2 cellular contexts compared by ENCODE assay signal in the genomic region with DNA sequence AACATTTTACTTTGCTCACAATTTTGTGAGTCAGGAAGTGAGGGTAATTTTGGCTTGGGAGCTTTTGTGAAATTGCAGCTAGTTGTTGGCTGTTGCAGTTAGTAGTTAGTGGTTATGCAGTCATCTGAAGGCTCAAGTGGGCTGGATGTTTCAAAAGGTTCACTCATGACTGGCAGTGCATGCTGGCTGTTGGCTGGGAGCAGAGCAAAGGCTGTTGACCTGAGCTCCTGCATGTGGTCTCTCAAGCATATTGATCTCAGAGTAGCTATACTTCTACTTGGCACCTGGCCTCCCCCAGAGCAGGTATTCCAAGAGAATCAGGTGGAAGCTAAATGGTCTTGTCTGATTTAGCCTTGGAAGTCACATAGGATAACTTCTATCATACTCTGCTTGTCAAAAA.
TF ChIP-seq lines count a peak whose summit lies in the region.

No MANE protein-coding gene starts in this region.

TF ChIP-seq in HepG2, 621 proteins besides CTCF, POLR2A, EP300 and RAD21 (continued from another document):
- TF ChIP-seq, protein P1, sequence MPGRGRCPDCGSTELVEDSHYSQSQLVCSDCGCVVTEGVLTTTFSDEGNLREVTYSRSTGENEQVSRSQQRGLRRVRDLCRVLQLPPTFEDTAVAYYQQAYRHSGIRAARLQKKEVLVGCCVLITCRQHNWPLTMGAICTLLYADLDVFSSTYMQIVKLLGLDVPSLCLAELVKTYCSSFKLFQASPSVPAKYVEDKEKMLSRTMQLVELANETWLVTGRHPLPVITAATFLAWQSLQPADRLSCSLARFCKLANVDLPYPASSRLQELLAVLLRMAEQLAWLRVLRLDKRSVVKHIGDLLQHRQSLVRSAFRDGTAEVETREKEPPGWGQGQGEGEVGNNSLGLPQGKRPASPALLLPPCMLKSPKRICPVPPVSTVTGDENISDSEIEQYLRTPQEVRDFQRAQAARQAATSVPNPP (CRISPR knock-in tag; IDR thresholded peaks at IDR 0.05), result no peak

TF ChIP-seq in GM23338, 12 proteins besides CTCF, POLR2A, EP300 and RAD21 (continued from another document):
- TF ChIP-seq, protein P2, sequence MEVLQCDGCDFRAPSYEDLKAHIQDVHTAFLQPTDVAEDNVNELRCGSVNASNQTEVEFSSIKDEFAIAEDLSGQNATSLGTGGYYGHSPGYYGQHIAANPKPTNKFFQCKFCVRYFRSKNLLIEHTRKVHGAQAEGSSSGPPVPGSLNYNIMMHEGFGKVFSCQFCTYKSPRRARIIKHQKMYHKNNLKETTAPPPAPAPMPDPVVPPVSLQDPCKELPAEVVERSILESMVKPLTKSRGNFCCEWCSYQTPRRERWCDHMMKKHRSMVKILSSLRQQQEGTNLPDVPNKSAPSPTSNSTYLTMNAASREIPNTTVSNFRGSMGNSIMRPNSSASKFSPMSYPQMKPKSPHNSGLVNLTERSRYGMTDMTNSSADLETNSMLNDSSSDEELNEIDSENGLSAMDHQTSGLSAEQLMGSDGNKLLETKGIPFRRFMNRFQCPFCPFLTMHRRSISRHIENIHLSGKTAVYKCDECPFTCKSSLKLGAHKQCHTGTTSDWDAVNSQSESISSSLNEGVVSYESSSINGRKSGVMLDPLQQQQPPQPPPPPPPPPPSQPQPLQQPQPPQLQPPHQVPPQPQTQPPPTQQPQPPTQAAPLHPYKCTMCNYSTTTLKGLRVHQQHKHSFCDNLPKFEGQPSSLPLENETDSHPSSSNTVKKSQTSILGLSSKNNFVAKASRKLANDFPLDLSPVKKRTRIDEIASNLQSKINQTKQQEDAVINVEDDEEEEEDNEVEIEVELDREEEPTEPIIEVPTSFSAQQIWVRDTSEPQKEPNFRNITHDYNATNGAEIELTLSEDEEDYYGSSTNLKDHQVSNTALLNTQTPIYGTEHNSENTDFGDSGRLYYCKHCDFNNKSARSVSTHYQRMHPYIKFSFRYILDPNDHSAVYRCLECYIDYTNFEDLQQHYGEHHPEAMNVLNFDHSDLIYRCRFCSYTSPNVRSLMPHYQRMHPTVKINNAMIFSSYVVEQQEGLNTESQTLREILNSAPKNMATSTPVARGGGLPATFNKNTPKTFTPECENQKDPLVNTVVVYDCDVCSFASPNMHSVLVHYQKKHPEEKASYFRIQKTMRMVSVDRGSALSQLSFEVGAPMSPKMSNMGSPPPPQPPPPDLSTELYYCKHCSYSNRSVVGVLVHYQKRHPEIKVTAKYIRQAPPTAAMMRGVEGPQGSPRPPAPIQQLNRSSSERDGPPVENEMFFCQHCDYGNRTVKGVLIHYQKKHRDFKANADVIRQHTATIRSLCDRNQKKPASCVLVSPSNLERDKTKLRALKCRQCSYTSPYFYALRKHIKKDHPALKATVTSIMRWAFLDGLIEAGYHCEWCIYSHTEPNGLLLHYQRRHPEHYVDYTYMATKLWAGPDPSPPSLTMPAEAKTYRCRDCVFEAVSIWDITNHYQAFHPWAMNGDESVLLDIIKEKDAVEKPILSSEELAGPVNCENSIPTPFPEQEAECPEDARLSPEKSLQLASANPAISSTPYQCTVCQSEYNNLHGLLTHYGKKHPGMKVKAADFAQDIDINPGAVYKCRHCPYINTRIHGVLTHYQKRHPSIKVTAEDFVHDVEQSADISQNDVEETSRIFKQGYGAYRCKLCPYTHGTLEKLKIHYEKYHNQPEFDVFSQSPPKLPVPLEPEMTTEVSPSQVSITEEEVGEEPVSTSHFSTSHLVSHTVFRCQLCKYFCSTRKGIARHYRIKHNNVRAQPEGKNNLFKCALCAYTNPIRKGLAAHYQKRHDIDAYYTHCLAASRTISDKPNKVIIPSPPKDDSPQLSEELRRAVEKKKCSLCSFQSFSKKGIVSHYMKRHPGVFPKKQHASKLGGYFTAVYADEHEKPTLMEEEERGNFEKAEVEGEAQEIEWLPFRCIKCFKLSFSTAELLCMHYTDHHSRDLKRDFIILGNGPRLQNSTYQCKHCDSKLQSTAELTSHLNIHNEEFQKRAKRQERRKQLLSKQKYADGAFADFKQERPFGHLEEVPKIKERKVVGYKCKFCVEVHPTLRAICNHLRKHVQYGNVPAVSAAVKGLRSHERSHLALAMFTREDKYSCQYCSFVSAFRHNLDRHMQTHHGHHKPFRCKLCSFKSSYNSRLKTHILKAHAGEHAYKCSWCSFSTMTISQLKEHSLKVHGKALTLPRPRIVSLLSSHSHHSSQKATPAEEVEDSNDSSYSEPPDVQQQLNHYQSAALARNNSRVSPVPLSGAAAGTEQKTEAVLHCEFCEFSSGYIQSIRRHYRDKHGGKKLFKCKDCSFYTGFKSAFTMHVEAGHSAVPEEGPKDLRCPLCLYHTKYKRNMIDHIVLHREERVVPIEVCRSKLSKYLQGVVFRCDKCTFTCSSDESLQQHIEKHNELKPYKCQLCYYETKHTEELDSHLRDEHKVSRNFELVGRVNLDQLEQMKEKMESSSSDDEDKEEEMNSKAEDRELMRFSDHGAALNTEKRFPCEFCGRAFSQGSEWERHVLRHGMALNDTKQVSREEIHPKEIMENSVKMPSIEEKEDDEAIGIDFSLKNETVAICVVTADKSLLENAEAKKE (CRISPR knock-in tag; IDR thresholded peaks at IDR 0.05), result no peak
- TF ChIP-seq CREB1 (CRISPR knock-in tag; IDR thresholded peaks at IDR 0.05; ENCODE audit: low read depth) (no peak), STAT1 (IDR thresholded peaks at IDR 0.05; ENCODE audit: unreplicated experiment) (no peak), ZNF331 (CRISPR knock-in tag; IDR thresholded peaks at IDR 0.05; ENCODE audit: low read depth) (no peak)
- TF ChIP-seq, protein P3, sequence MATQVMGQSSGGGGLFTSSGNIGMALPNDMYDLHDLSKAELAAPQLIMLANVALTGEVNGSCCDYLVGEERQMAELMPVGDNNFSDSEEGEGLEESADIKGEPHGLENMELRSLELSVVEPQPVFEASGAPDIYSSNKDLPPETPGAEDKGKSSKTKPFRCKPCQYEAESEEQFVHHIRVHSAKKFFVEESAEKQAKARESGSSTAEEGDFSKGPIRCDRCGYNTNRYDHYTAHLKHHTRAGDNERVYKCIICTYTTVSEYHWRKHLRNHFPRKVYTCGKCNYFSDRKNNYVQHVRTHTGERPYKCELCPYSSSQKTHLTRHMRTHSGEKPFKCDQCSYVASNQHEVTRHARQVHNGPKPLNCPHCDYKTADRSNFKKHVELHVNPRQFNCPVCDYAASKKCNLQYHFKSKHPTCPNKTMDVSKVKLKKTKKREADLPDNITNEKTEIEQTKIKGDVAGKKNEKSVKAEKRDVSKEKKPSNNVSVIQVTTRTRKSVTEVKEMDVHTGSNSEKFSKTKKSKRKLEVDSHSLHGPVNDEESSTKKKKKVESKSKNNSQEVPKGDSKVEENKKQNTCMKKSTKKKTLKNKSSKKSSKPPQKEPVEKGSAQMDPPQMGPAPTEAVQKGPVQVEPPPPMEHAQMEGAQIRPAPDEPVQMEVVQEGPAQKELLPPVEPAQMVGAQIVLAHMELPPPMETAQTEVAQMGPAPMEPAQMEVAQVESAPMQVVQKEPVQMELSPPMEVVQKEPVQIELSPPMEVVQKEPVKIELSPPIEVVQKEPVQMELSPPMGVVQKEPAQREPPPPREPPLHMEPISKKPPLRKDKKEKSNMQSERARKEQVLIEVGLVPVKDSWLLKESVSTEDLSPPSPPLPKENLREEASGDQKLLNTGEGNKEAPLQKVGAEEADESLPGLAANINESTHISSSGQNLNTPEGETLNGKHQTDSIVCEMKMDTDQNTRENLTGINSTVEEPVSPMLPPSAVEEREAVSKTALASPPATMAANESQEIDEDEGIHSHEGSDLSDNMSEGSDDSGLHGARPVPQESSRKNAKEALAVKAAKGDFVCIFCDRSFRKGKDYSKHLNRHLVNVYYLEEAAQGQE (IDR thresholded peaks at IDR 0.05; ENCODE audit: unreplicated experiment), result no peak
